ENCODE assay signal across 15 cellular contexts in genomic region chr3:113234688-113235260, GRCh38. TPM values are rescaled to one million over a fixed set of nuclear protein-coding genes. Genes with fewer than 3 reads are reported as not detected.
DNase-seq lines count a peak whose midpoint lies in the region; ATAC-seq and TF ChIP-seq lines count a peak whose summit lies in the region.
"Had no signal": no experiment of that assay in that cellular context is flagged by ENCODE, and none has a peak within 500 bp of the region (broad histone marks: within the 10 kb centered on the region; RNA-seq: fewer than 3 reads in every experiment).

No MANE protein-coding gene starts in this region.

- H3K9me3 ChIP-seq in fibroblast of lung (ENCODE audit: control insufficient read depth, insufficient read depth, low read depth, low read length): no peaks in the 10 kb centered on the region
- H3K9me3 ChIP-seq: BLaER1, HAP-1 had no signal

- DNase-seq in DMS153 treated with DMSO at 0.1 percent for 48 hours (lab: John Stamatoyannopoulos, UW; ENCODE audit: unreplicated experiment) (peak; percentile 17), M059J (ENCODE audit: low read depth) (peak; percentile 50), fibroblast of lung (ENCODE audit: low read depth in 2 of 2) (peak in 1 of 2 donors; percentile 36), nephron progenitor cell (no peak), natural killer cell (no peak), COLO829 (ENCODE audit: low spot score) (no peak)
- DNase-seq: activated CD4-positive, alpha-beta T cell treated with anti-CD3 and anti-CD28 coated beads, Interleukin-2, amount 50 U/mL, for 4 hours; activated naive CD4-positive, alpha-beta T cell treated with anti-CD3 and anti-CD28 coated beads, Interleukin-2, amount 10 ng/mL, durations not matched to agents 7 days and 5 days; glutamatergic neuron; stimulated activated naive CD8-positive, alpha-beta T cell treated with anti-CD3 and anti-CD28 coated beads, Interleukin-15, Interleukin-2, amounts not matched to agents 100 U/mL and 50 U/mL, for 24 hours; T-helper 1 cell had no signal

- H3K4me1 Mint-ChIP-seq in nephron progenitor cell: peaks cover 93% of the 10 kb centered on the region
- H3K4me1 Mint-ChIP-seq in natural killer cell: no peaks in the 10 kb centered on the region
- H3K4me1 Mint-ChIP-seq: activated naive CD4-positive, alpha-beta T cell treated with anti-CD3 and anti-CD28 coated beads, Interleukin-2, amount 10 ng/mL, durations not matched to agents 7 days and 5 days had no signal

- H4K20me1 ChIP-seq in fibroblast of lung (ENCODE audit: control insufficient read depth, extremely low read depth, insufficient read depth, low read length): no peaks in the 10 kb centered on the region
- H4K20me1 ChIP-seq: BLaER1 had no signal

- H3K9me3 Mint-ChIP-seq in nephron progenitor cell: no peaks in the 10 kb centered on the region
- H3K9me3 Mint-ChIP-seq in natural killer cell: no peaks in the 10 kb centered on the region
- H3K9me3 Mint-ChIP-seq: activated naive CD4-positive, alpha-beta T cell treated with anti-CD3 and anti-CD28 coated beads, Interleukin-2, amount 10 ng/mL, durations not matched to agents 7 days and 5 days had no signal

- intact Hi-C loops in natural killer cell (cut with micrococcal nuclease): no loop called here

- no peak overlapping the region for H3K4me3 ChIP-seq in fibroblast of lung (replicated peaks in 1 of 4; ENCODE audit: control extremely low read depth in 1 of 4, insufficient read depth in 1 of 4, low read depth in 3 of 4, low read length in 4 of 4)
- H3K4me3 ChIP-seq: BLaER1, HAP-1 had no signal

- ATAC-seq in natural killer cell (no peak), HG03097 (IDR thresholded peaks at IDR 0.05; ENCODE audit: low FRiP score, unreplicated experiment) (no peak), GM18502 (IDR thresholded peaks at IDR 0.05; ENCODE audit: poor library complexity, unreplicated experiment) (no peak)
- ATAC-seq: stimulated activated naive CD8-positive, alpha-beta T cell treated with anti-CD3 and anti-CD28 coated beads, Interleukin-15, Interleukin-2, amounts not matched to agents 100 U/mL and 50 U/mL, for 24 hours had no signal

- no peak overlapping the region for H3K27ac ChIP-seq in fibroblast of lung (ENCODE audit: insufficient read depth, low read length)
- H3K27ac ChIP-seq: BLaER1 had no signal

- H3K4me1 ChIP-seq in fibroblast of lung (ENCODE audit: control insufficient read depth, extremely low read depth, insufficient read depth, low read length): peaks cover 4% of the 10 kb centered on the region
- H3K4me1 ChIP-seq: BLaER1, HAP-1 had no signal

- H3K27me3 ChIP-seq in fibroblast of lung (ENCODE audit: control insufficient read depth, insufficient read depth, low read length): no peaks in the 10 kb centered on the region
- H3K27me3 ChIP-seq: BLaER1 had no signal

- H3K4me3 Mint-ChIP-seq in nephron progenitor cell (no peak overlapping the region), natural killer cell (no peak overlapping the region)
- H3K4me3 Mint-ChIP-seq: activated naive CD4-positive, alpha-beta T cell treated with anti-CD3 and anti-CD28 coated beads, Interleukin-2, amount 10 ng/mL, durations not matched to agents 7 days and 5 days had no signal

- H3K27ac Mint-ChIP-seq in nephron progenitor cell (peak overlapping the region; percentile 34), natural killer cell (no peak overlapping the region)
- H3K27ac Mint-ChIP-seq: activated naive CD4-positive, alpha-beta T cell treated with anti-CD3 and anti-CD28 coated beads, Interleukin-2, amount 10 ng/mL, durations not matched to agents 7 days and 5 days had no signal

- no peak overlapping the region for H3K9ac ChIP-seq in fibroblast of lung (ENCODE audit: insufficient read depth, low read length)
- H3K9ac ChIP-seq: BLaER1 had no signal

- H2AFZ ChIP-seq in fibroblast of lung (ENCODE audit: low read length): peak overlapping the region; percentile 5

- no peaks in the 10 kb centered on the region for H3K27me3 Mint-ChIP-seq in nephron progenitor cell (ENCODE audit: low read depth, poor library complexity)
- peaks cover 19 to 32% of the 10 kb centered on the region in 2 donors for H3K27me3 Mint-ChIP-seq in natural killer cell (ENCODE audit: low read depth in 2 of 2)

- no peak for TF ChIP-seq CTCF in fibroblast of lung (conservative IDR thresholded peaks at IDR 0.05 in 1 of 2, IDR thresholded peaks at IDR 0.05 in 1 of 2; ENCODE audit: low read depth in 1 of 2, low read length in 2 of 2)
- no peak for TF ChIP-seq CTCF in nephron progenitor cell (IDR thresholded peaks at IDR 0.05)
- TF ChIP-seq CTCF in natural killer cell (IDR thresholded peaks at IDR 0.05): no peak

- H3K4me2 ChIP-seq in fibroblast of lung (ENCODE audit: extremely low read depth, insufficient read depth, low read length): no peak overlapping the region
- H3K4me2 ChIP-seq: BLaER1 had no signal

- no peaks in the 10 kb centered on the region for H3K36me3 ChIP-seq in fibroblast of lung (ENCODE audit: control insufficient read depth, insufficient read depth, low read length)
- H3K36me3 ChIP-seq: BLaER1, HAP-1 had no signal

- no peaks in the 10 kb centered on the region for H3K79me2 ChIP-seq in fibroblast of lung (ENCODE audit: control insufficient read depth, insufficient read depth, low read length)

- peaks cover 86% of the 10 kb centered on the region for H3K36me3 Mint-ChIP-seq in nephron progenitor cell (ENCODE audit: low read depth)
- H3K36me3 Mint-ChIP-seq in natural killer cell: no peaks in the 10 kb centered on the region
- H3K36me3 Mint-ChIP-seq: activated naive CD4-positive, alpha-beta T cell treated with anti-CD3 and anti-CD28 coated beads, Interleukin-2, amount 10 ng/mL, durations not matched to agents 7 days and 5 days had no signal

RNA-seq across cellular contexts. Expression of gene BOC, which starts 23.4 kb away (rescaled TPM):
- 5.0 and 12.5 TPM in 2 replicates for total RNA-seq in M059J (2014; rRNA removed; shearing (Covaris generic))
- 2.1 and 3.9 TPM in 2 replicates for total RNA-seq in fibroblast of lung
- polyA plus RNA-seq in fibroblast of lung: 4.2 and 4.7 TPM in 2 replicates
- polyA plus RNA-seq in fibroblast of lung (2012): 5.2 and 5.7 TPM in 2 replicates
- 4.6 and 22.9 TPM in 2 replicates for polyA minus RNA-seq in fibroblast of lung (ENCODE audit: low replicate concordance)
- total RNA-seq in natural killer cell: under 1 TPM in 1 of 3 donors, not detected in 2; 0.10 TPM

Comparison
In these comparisons a context has a peak if more than half of its experiments do, and no peak if none do; other contexts are left out.
1. DNase-seq: peak in DMS153 treated with DMSO at 0.1 percent for 48 hours (single experiment) and M059J (single experiment); none in nephron progenitor cell (single experiment), natural killer cell (single experiment) and COLO829 (single experiment).